ENCODE assay signal across 9 cellular contexts in the genomic region with DNA sequence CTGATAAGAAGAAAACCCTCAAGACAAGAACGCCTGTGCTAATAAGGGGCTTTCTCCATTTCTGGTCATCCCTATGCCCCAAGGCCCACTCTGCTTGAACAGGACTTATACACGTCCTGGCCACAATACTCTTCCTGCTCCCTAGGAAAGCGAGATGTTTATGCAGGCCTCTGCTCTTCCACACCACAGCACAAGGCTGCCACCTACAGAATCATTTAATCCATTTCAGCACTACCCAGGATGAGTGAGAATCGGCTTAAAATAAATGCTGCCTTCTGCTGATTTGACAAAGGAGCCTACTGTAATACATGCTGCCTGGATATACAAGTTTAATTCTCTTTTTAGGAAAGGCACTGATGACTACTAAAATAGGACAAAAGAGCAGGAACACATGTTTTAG. TPM values are rescaled to one million over a fixed set of nuclear protein-coding genes. Genes with fewer than 3 reads are reported as not detected.
DNase-seq lines count a peak whose midpoint lies in the region; ATAC-seq, FAIRE-seq and TF ChIP-seq lines count a peak whose summit lies in the region.
"Had no signal": no experiment of that assay in that cellular context is flagged by ENCODE, and none has a peak within 500 bp of the region (broad histone marks: within the 10 kb centered on the region; RNA-seq: fewer than 3 reads in every experiment).

No MANE protein-coding gene starts in this region.

- H3K36me3 ChIP-seq in astrocyte (ENCODE audit: insufficient read depth, low read length) (no peaks in the 10 kb centered on the region), upper lobe of right lung (peaks cover 16% of the 10 kb centered on the region)

- H3K27me3 Mint-ChIP-seq in astrocyte (ENCODE audit: low read depth, unreplicated experiment), result no peaks in the 10 kb centered on the region

- H3K9me3 Mint-ChIP-seq in astrocyte (ENCODE audit: unreplicated experiment), result no peaks in the 10 kb centered on the region

- intact Hi-C loops in upper lobe of right lung (cut with DNase I), result no loop called here

- H3K36me3 Mint-ChIP-seq in astrocyte (ENCODE audit: low read depth, unreplicated experiment), result no peaks in the 10 kb centered on the region

- H3K4me2 ChIP-seq in astrocyte (ENCODE audit: low read length), result no peak overlapping the region

- H3K27me3 ChIP-seq in astrocyte (ENCODE audit: insufficient read depth, low read length), result no peaks in the 10 kb centered on the region
- no peaks in the 10 kb centered on the region for H3K27me3 ChIP-seq in upper lobe of right lung

- H3K9me3 ChIP-seq in astrocyte (ENCODE audit: insufficient read depth, low read depth, low read length) (no peaks in the 10 kb centered on the region), upper lobe of right lung (no peaks in the 10 kb centered on the region)

- no peak overlapping the region for H3K4me3 Mint-ChIP-seq in astrocyte (ENCODE audit: unreplicated experiment)

- peaks cover 5% of the 10 kb centered on the region for H3K4me1 Mint-ChIP-seq in astrocyte (ENCODE audit: low read depth, unreplicated experiment)

- no peak for FAIRE-seq in astrocyte (lab: Jason Lieb, UNC)

- no peak overlapping the region for H3K9ac ChIP-seq in astrocyte (ENCODE audit: low read length)

- no peaks in the 10 kb centered on the region for H3K4me1 ChIP-seq in astrocyte (ENCODE audit: insufficient read depth, low read length)
- no peaks in the 10 kb centered on the region for H3K4me1 ChIP-seq in upper lobe of right lung

- H3K4me3 ChIP-seq in astrocyte (ENCODE audit: insufficient read depth, low read depth, low read length) (no peak overlapping the region), upper lobe of right lung (no peak overlapping the region)
- H3K4me3 ChIP-seq: skin epidermis had no signal

- H3K27ac Mint-ChIP-seq in astrocyte (ENCODE audit: unreplicated experiment), result no peak overlapping the region

- H2AFZ ChIP-seq in astrocyte (ENCODE audit: low read depth, low read length), result peak overlapping the region; percentile 46

- no peaks in the 10 kb centered on the region for H3K79me2 ChIP-seq in astrocyte (ENCODE audit: insufficient read depth, low read length)

- no peaks in the 10 kb centered on the region for H4K20me1 ChIP-seq in astrocyte (ENCODE audit: insufficient read depth, low read length)

- ATAC-seq in upper lobe of right lung (peak; percentile 54), GM21390 (IDR thresholded peaks at IDR 0.05; ENCODE audit: unreplicated experiment) (no peak)

- TF ChIP-seq CTCF in GM12873 (IDR thresholded peaks at IDR 0.05; ENCODE audit: insufficient read depth, low read depth, low read length, missing control alignments), result peak; percentile 28
- peak; percentile 61 for TF ChIP-seq CTCF in astrocyte (IDR thresholded peaks at IDR 0.05; ENCODE audit: insufficient read depth, low read depth, low read length)
- TF ChIP-seq CTCF in upper lobe of right lung (IDR thresholded peaks at IDR 0.05), result peak; percentile 31

- DNase-seq in NCI-H1436 treated with DMSO at 0.1 percent for 48 hours (lab: John Stamatoyannopoulos, UW), result peak; percentile 5
- peak; percentile 53 for DNase-seq in astrocyte (ENCODE audit: low read depth)
- DNase-seq in iPS-NIHi11 (ENCODE audit: low spot score), result peak; percentile 58
- DNase-seq in upper lobe of right lung, result no peak
- no peak for DNase-seq in NCI-H774 (lab: John Stamatoyannopoulos, UW)
- DNase-seq in stimulated activated CD4-positive, alpha-beta T cell treated with anti-CD3 and anti-CD28 coated beads, Interleukin-2, amount 100 ng/mL, for 24 hours, result no peak

- no peak overlapping the region for H3K27ac ChIP-seq in astrocyte (ENCODE audit: low read depth, low read length)
- H3K27ac ChIP-seq in upper lobe of right lung, result no peak overlapping the region

RNA-seq across cellular contexts. Expression of gene FRRS1, which starts 29.4 kb away (rescaled TPM):
- total RNA-seq in astrocyte, result 4.5 and 4.8 TPM in 2 replicates
- 6.8 TPM for total RNA-seq in upper lobe of right lung

Comparison
In these comparisons a context has a peak if more than half of its experiments do, and no peak if none do; other contexts are left out.
1. DNase-seq: peak in NCI-H1436 treated with DMSO at 0.1 percent for 48 hours (single experiment), astrocyte (single experiment) and iPS-NIHi11 (single experiment); none in upper lobe of right lung (single experiment), NCI-H774 (single experiment) and stimulated activated CD4-positive, alpha-beta T cell treated with anti-CD3 and anti-CD28 coated beads, Interleukin-2, amount 100 ng/mL, for 24 hours (0 of 2).
2. Peak in every context shown above with its lines, with median percentiles within 50 percentile points of each other: CTCF ChIP-seq.